Comparison of ENCODE assay signal across 8 cellular contexts in the genomic region with DNA sequence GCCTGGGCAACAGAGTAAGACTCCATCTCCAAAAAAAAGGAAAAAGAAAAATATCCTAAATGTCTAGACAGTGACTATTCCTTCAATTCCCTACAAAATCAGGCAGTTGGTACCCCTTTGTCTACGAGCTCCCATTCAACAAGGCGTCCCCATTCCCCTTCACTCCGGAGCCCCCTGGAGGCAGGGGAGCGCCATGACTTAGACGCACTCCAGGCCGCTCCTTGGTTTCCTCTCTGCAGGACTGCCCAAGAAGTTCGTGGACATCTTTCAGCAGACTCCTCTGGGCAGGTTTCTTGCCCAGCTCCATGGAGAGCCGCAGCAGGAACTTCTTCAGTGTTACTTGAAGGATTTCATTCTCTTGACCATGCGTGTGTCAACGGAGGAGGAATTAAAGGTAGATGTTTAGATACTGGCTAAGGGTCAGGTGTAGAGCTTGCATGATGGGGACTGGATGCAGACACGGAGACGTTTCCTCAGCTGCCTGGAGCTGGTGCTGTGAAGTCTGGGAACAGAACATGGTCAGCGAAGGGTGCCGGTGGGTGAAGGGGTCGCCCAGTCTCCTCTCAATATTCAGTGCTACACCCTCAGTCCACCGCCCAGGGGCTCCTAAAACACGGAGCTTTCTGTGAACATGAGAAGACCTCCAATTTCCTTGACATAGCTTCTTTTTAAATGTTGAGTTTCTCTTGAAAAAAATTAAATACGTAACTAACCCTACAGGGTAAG. TPM values are rescaled to one million over a fixed set of nuclear protein-coding genes. Genes with fewer than 3 reads are reported as not detected.
DNase-seq lines count a peak whose midpoint lies in the region; ATAC-seq and TF ChIP-seq lines count a peak whose summit lies in the region.

No MANE protein-coding gene starts in this region.

- CTCF ChIA-PET in CD8-positive, alpha-beta T cell (lab: Charles Lee), result interaction anchor here (0.8 to 4.0 kb wide), 4 partner anchors 19 to 278 kb away, joined by 3 to 20 read pairs (median 6); no protein-coding TSS in a partner anchor

- no peaks in the 10 kb centered on the region for H3K4me1 Mint-ChIP-seq in CD8-positive, alpha-beta T cell (ENCODE audit: low read depth)
- H3K4me1 Mint-ChIP-seq in HFFc6 (ENCODE audit: low read depth), result peaks cover 4% of the 10 kb centered on the region

- no peaks in the 10 kb centered on the region for H3K9me3 Mint-ChIP-seq in CD8-positive, alpha-beta T cell
- no peaks in the 10 kb centered on the region; the same call in 1 of the 2 replicates for H3K9me3 Mint-ChIP-seq in HFFc6
- no peaks in the 10 kb centered on the region for H3K9me3 Mint-ChIP-seq in activated naive CD4-positive, alpha-beta T cell treated with anti-CD3 and anti-CD28 coated beads, Interleukin-2, amount 50 U/mL, for 72 hours

- H3K4me3 Mint-ChIP-seq in CD8-positive, alpha-beta T cell, result no peak overlapping the region
- H3K4me3 Mint-ChIP-seq in HFFc6, result no peak overlapping the region

- no peaks in the 10 kb centered on the region for H3K4me1 ChIP-seq in CD8-positive, alpha-beta T cell (ENCODE audit: insufficient read depth, low read length)

- intact Hi-C loops in CD8-positive, alpha-beta T cell (cut with DNase I, micrococcal nuclease), result loop anchor here (5.0 kb wide), 1 partner anchor 164 kb away; no protein-coding TSS in a partner anchor

- H3K27ac Mint-ChIP-seq in CD8-positive, alpha-beta T cell, result peak overlapping the region; percentile 70
- H3K27ac Mint-ChIP-seq in HFFc6, result no peak overlapping the region
- peak overlapping the region; percentile 14 to 30 for H3K27ac Mint-ChIP-seq in activated naive CD4-positive, alpha-beta T cell treated with anti-CD3 and anti-CD28 coated beads, Interleukin-2, amount 50 U/mL, for 72 hours

- H3K36me3 Mint-ChIP-seq in CD8-positive, alpha-beta T cell, result peaks cover 90% of the 10 kb centered on the region
- peaks cover 35% of the 10 kb centered on the region for H3K36me3 Mint-ChIP-seq in HFFc6 (ENCODE audit: low read depth)
- H3K36me3 Mint-ChIP-seq in activated naive CD4-positive, alpha-beta T cell treated with anti-CD3 and anti-CD28 coated beads, Interleukin-2, amount 50 U/mL, for 72 hours, result peaks cover 44 to 52% of the 10 kb centered on the region in 2 donors

- H3K9me3 ChIP-seq in CD8-positive, alpha-beta T cell (ENCODE audit: low read length), result no peaks in the 10 kb centered on the region

- no peaks in the 10 kb centered on the region for H3K27me3 ChIP-seq in CD8-positive, alpha-beta T cell (ENCODE audit: insufficient read depth, low read length)

- ATAC-seq in CD8-positive, alpha-beta T cell, result peak; percentile 31
- no peak for ATAC-seq in activated naive CD4-positive, alpha-beta T cell treated with anti-CD3 and anti-CD28 coated beads, Interleukin-2, amount 50 U/mL, for 72 hours
- no peak for ATAC-seq in omental fat pad (ENCODE audit: low FRiP score)
- ATAC-seq in GM18502 (IDR thresholded peaks at IDR 0.05; ENCODE audit: poor library complexity, unreplicated experiment), result no peak

- peaks cover 86% of the 10 kb centered on the region for H3K36me3 ChIP-seq in CD8-positive, alpha-beta T cell (ENCODE audit: insufficient read depth, low read length)

- TF ChIP-seq CTCF in CD8-positive, alpha-beta T cell (IDR thresholded peaks at IDR 0.05), result peak; percentile 18
- TF ChIP-seq CTCF in HFFc6 (IDR thresholded peaks at IDR 0.05) (peak; percentile 59), omental fat pad (IDR thresholded peaks at IDR 0.05) (no peak)

- H3K27me3 Mint-ChIP-seq in CD8-positive, alpha-beta T cell (ENCODE audit: low read depth), result no peaks in the 10 kb centered on the region
- no peaks in the 10 kb centered on the region for H3K27me3 Mint-ChIP-seq in HFFc6 (ENCODE audit: insufficient read depth)

- H3K27ac ChIP-seq in CD8-positive, alpha-beta T cell (ENCODE audit: low read depth, low read length), result no peak overlapping the region

- no peak overlapping the region for H3K4me3 ChIP-seq in CD8-positive, alpha-beta T cell (ENCODE audit: low read depth, low read length)

- POLR2A ChIA-PET in CD8-positive, alpha-beta T cell (lab: Charles Lee), result no interaction called here

- DNase-seq in CD8-positive, alpha-beta T cell, result no peak
- no peak for DNase-seq in HFFc6
- DNase-seq in activated naive CD4-positive, alpha-beta T cell treated with anti-CD3 and anti-CD28 coated beads, Interleukin-2, amount 50 U/mL, for 72 hours (ENCODE audit: low spot score in 2 of 2), result peak in 1 of 2 donors; percentile 40
- peak; percentile 12 for DNase-seq in medulla oblongata (ENCODE audit: extremely low spot score)
- DNase-seq in omental fat pad (ENCODE audit: low spot score), result no peak
- DNase-seq in NCI-H446 (lab: John Stamatoyannopoulos, UW), result no peak
- no peak for DNase-seq in DMS153 treated with DMSO at 0.1 percent for 48 hours (lab: John Stamatoyannopoulos, UW; ENCODE audit: unreplicated experiment)

RNA-seq across cellular contexts. Expression of gene ENDOV, which starts 53.3 kb away (rescaled TPM):
- 10 to 100 TPM in 1 of 2 experiments, 1 to 10 TPM in 1; 8.2 to 11.6 TPM for total RNA-seq in CD8-positive, alpha-beta T cell
- total RNA-seq in HFFc6 (2021; fragmentation: NEBNext Ultra II Directional; extraction: Animal tissue kit (Norgen Biotek cat#: 25700)), result 10 to 100 TPM; 11.7 to 17.3 (median 13.7) TPM
- 10 to 100 TPM in 1 of 2 donors, 1 to 10 TPM in 1; 8.8 to 13.0 TPM for total RNA-seq in activated naive CD4-positive, alpha-beta T cell treated with anti-CD3 and anti-CD28 coated beads, Interleukin-2, amount 50 U/mL, for 72 hours
- total RNA-seq in omental fat pad, result 10 to 100 TPM in 1 of 4 donors, 1 to 10 TPM in 3; 6.9 to 16.6 (median 8.1) TPM

Comparison
In these comparisons a context has a peak if more than half of its experiments do, and no peak if none do; other contexts are left out.
1. CTCF ChIP-seq: peak in CD8-positive, alpha-beta T cell (single experiment) and HFFc6 (single experiment); none in omental fat pad (0 of 3).